8 cellular contexts compared by ENCODE assay signal in genomic region chr10:103854687-103855423, GRCh38. TPM values are rescaled to one million over a fixed set of nuclear protein-coding genes. Genes with fewer than 3 reads are reported as not detected.
DNase-seq lines count a peak whose midpoint lies in the region; ATAC-seq and TF ChIP-seq lines count a peak whose summit lies in the region.

No MANE protein-coding gene starts in this region.

- H3K9me3 ChIP-seq in RWPE2 (ENCODE audit: severe bottlenecking), result no peaks in the 10 kb centered on the region
- no peaks in the 10 kb centered on the region for H3K9me3 ChIP-seq in right lobe of liver

- H3K36me3 Mint-ChIP-seq in chondrocyte (ENCODE audit: low read depth), result no peaks in the 10 kb centered on the region

- 3% methylated on average over 6 of the region's 57 CpGs for WGBS in right lobe of liver (ENCODE audit: insufficient coverage, low coverage, low lambda C conversion rate, missing lambda C conversion rate)

- H3K4me3 Mint-ChIP-seq in chondrocyte (ENCODE audit: unreplicated experiment), result peak overlapping the region; percentile 75
- peak overlapping the region; percentile 79 to 87 for H3K4me3 Mint-ChIP-seq in stimulated activated naive CD8-positive, alpha-beta T cell treated with anti-CD3 and anti-CD28 coated beads, Interleukin-15, amount 100 ng/mL, for 72 hours

- H3K9me3 Mint-ChIP-seq in chondrocyte (ENCODE audit: low read depth), result no peaks in the 10 kb centered on the region
- H3K9me3 Mint-ChIP-seq in stimulated activated naive CD8-positive, alpha-beta T cell treated with anti-CD3 and anti-CD28 coated beads, Interleukin-15, amount 100 ng/mL, for 72 hours, result no peaks in the 10 kb centered on the region

- peaks cover 17% of the 10 kb centered on the region for H3K27me3 Mint-ChIP-seq in chondrocyte (ENCODE audit: low read depth)
- peaks cover 61% of the 10 kb centered on the region for H3K27me3 Mint-ChIP-seq in stimulated activated naive CD8-positive, alpha-beta T cell treated with anti-CD3 and anti-CD28 coated beads, Interleukin-15, amount 100 ng/mL, for 72 hours

- H3K27ac ChIP-seq in RWPE2 (ENCODE audit: poor library complexity, severe bottlenecking), result peak overlapping the region; percentile 89
- peak overlapping the region in 2 of 3 donors; percentile 35 to 39 for H3K27ac ChIP-seq in right lobe of liver

- no peak for TF ChIP-seq CTCF in RWPE2 (IDR thresholded peaks at IDR 0.05; ENCODE audit: poor library complexity, severe bottlenecking)
- peak; percentile 52 for TF ChIP-seq CTCF in chondrocyte (IDR thresholded peaks at IDR 0.05)
- TF ChIP-seq CTCF in right lobe of liver (IDR thresholded peaks at IDR 0.05), result no peak

- intact Hi-C loops in right lobe of liver (cut with DNase I), result loop anchor here (5.0 kb wide), 1 partner anchor 143 kb away; no protein-coding TSS in a partner anchor

- H3K4me1 ChIP-seq in RWPE2 (ENCODE audit: insufficient read depth, poor library complexity, severe bottlenecking), result peaks cover 43% of the 10 kb centered on the region
- H3K4me1 ChIP-seq in right lobe of liver, result peaks cover 0 to 20% (median 3%) of the 10 kb centered on the region in 4 donors

- H3K27me3 ChIP-seq in RWPE2 (ENCODE audit: insufficient read depth, poor library complexity, severe bottlenecking) (no peaks in the 10 kb centered on the region), right lobe of liver (no peaks in the 10 kb centered on the region)

- no peak overlapping the region for H3K27ac Mint-ChIP-seq in chondrocyte (ENCODE audit: unreplicated experiment)
- H3K27ac Mint-ChIP-seq in stimulated activated naive CD8-positive, alpha-beta T cell treated with anti-CD3 and anti-CD28 coated beads, Interleukin-15, amount 100 ng/mL, for 72 hours, result peak overlapping the region; percentile 59 to 80

- peaks cover 17% of the 10 kb centered on the region for H3K4me1 Mint-ChIP-seq in chondrocyte (ENCODE audit: low read depth)
- H3K4me1 Mint-ChIP-seq in stimulated activated naive CD8-positive, alpha-beta T cell treated with anti-CD3 and anti-CD28 coated beads, Interleukin-15, amount 100 ng/mL, for 72 hours, result peaks cover 19% of the 10 kb centered on the region

- H3K36me3 ChIP-seq in RWPE2 (ENCODE audit: low read depth) (peaks cover 37% of the 10 kb centered on the region), right lobe of liver (no peaks in the 10 kb centered on the region)

- peak overlapping the region; percentile 95 for H3K4me3 ChIP-seq in RWPE2 (ENCODE audit: severe bottlenecking)
- peak overlapping the region; percentile 62 to 75 (median 66) for H3K4me3 ChIP-seq in right lobe of liver

- DNase-seq in GM03348 (ENCODE audit: low spot score) (peak; percentile 72), RWPE2 (ENCODE audit: low spot score) (no peak), chondrocyte (ENCODE audit: low spot score) (no peak), right lobe of liver (peak in 1 of 3 donors; percentile 39), NCI-H1048 (lab: John Stamatoyannopoulos, UW) (no peak), GM19238 (ENCODE audit: insufficient read length, low spot score) (no peak)
- peak; percentile 17 to 20 for DNase-seq in stimulated activated naive CD8-positive, alpha-beta T cell treated with anti-CD3 and anti-CD28 coated beads, Interleukin-15, amount 100 ng/mL, for 72 hours

- no peak for TF ChIP-seq POLR2A in right lobe of liver (IDR thresholded peaks at IDR 0.05)

- ATAC-seq in RWPE2 (ENCODE audit: low read depth) (peak; percentile 20; the same call in 2 of the 3 replicates), right lobe of liver (peak; percentile 13 to 23 (median 14)), HG03460 (IDR thresholded peaks at IDR 0.05; ENCODE audit: unreplicated experiment) (no peak)
- ATAC-seq in stimulated activated naive CD8-positive, alpha-beta T cell treated with anti-CD3 and anti-CD28 coated beads, Interleukin-15, amount 100 ng/mL, for 72 hours, result peak; percentile 55

RNA-seq across cellular contexts. Expression of gene SH3PXD2A, which starts 0.5 kb away (rescaled TPM):
- total RNA-seq in chondrocyte (40.2 to 46.0 TPM (median 45.7 TPM) in 3 replicates), right lobe of liver (10 to 100 TPM in 3 of 6 experiments, 1 to 10 TPM in 3; 3.0 to 38.3 (median 10.0) TPM)

Comparison
In these comparisons a context has a peak if more than half of its experiments do, and no peak if none do; other contexts are left out.
1. DNase-seq: peak in GM03348 (single experiment) and stimulated activated naive CD8-positive, alpha-beta T cell treated with anti-CD3 and anti-CD28 coated beads, Interleukin-15, amount 100 ng/mL, for 72 hours (2 of 2); none in RWPE2 (single experiment), chondrocyte (single experiment), NCI-H1048 (single experiment) and GM19238 (single experiment).